20 cellular contexts compared by ENCODE assay signal in the genomic region with DNA sequence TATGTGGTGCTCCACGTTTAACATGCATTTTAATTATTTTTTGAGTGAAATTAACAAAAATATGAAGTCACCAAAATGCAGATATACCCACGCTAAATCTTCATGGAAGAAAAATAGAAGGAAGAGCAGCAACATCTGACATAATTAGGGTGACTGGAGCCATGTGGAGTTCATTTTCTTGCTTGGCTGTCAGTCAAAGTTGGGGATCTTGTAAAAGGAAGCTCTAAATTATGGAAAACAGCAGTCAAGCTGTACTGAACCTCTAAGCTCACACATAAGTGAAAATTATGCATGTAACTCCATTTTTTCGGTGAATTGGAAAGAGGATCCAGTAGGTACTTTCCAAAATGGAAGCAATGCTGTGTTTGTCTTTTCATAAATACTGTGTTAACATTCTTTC. TPM values are rescaled to one million over a fixed set of nuclear protein-coding genes. Genes with fewer than 3 reads are reported as not detected.
"Had no signal": no experiment of that assay in that cellular context is flagged by ENCODE, and none has a peak within 500 bp of the region (broad histone marks: within the 10 kb centered on the region; RNA-seq: fewer than 3 reads in every experiment).

No MANE protein-coding gene starts in this region.

- DNase-seq: activated CD4-positive, alpha-beta T cell treated with anti-CD3 and anti-CD28 coated beads, Interleukin-2, amount 10 ng/mL, durations not matched to agents 24 days and 14 days; activated CD8-positive, alpha-beta T cell treated with anti-CD3 and anti-CD28 coated beads, Interleukin-2, amount 10 ng/mL, durations not matched to agents 7 days and 5 days; activated effector memory CD4-positive, alpha-beta T cell treated with Interleukin-2 at 50 U/mL for 16 hours; activated naive CD4-positive, alpha-beta T cell treated with anti-CD3 and anti-CD28 coated beads, Interleukin-2, amount 10 ng/mL, durations not matched to agents 7 days and 5 days; activated naive CD8-positive, alpha-beta T cell treated with anti-CD3 and anti-CD28 coated beads, Interleukin-2, amount 50 U/mL, for 24 hours; activated T-cell treated with anti-CD3 and anti-CD28 coated beads, Interleukin-2, amount 50 U/mL, for 4 hours; aorta; effector CD4-positive, alpha-beta T cell; immature natural killer cell; kidney glomerular epithelial cell; left ventricle myocardium inferior; mucosa of descending colon; naive B cell; stimulated activated CD4-positive, alpha-beta T cell treated with anti-CD3 and anti-CD28 coated beads, Interleukin-4, amount 100 ng/mL, for 24 hours; stomach; trophoblast cell had no signal

- H3K4me2 ChIP-seq: smooth muscle cell had no signal

- H2AFZ ChIP-seq: parathyroid adenoma had no signal

- H3K9me3 ChIP-seq: left ventricle myocardium inferior, mucosa of descending colon, neutrophil, stomach had no signal

- H3K27ac Mint-ChIP-seq: activated CD4-positive, alpha-beta T cell treated with anti-CD3 and anti-CD28 coated beads, Interleukin-2, amount 10 ng/mL, durations not matched to agents 24 days and 14 days; activated CD8-positive, alpha-beta T cell treated with anti-CD3 and anti-CD28 coated beads, Interleukin-2, amount 10 ng/mL, durations not matched to agents 7 days and 5 days; activated naive CD4-positive, alpha-beta T cell treated with anti-CD3 and anti-CD28 coated beads, Interleukin-2, amount 10 ng/mL, durations not matched to agents 7 days and 5 days; activated naive CD8-positive, alpha-beta T cell treated with anti-CD3 and anti-CD28 coated beads, Interleukin-2, amount 50 U/mL, for 24 hours; immature natural killer cell; naive B cell; stimulated activated effector memory CD8-positive, alpha-beta T cell treated with anti-CD3 and anti-CD28 coated beads, Interleukin-12 subunit alpha, Interleukin-12 subunit beta, amount 100 ng/mL, for 72 hours had no signal

- H3K4me1 Mint-ChIP-seq: activated CD4-positive, alpha-beta T cell treated with anti-CD3 and anti-CD28 coated beads, Interleukin-2, amount 10 ng/mL, durations not matched to agents 24 days and 14 days; activated naive CD4-positive, alpha-beta T cell treated with anti-CD3 and anti-CD28 coated beads, Interleukin-2, amount 10 ng/mL, durations not matched to agents 7 days and 5 days; activated naive CD8-positive, alpha-beta T cell treated with anti-CD3 and anti-CD28 coated beads, Interleukin-2, amount 50 U/mL, for 24 hours; immature natural killer cell; naive B cell; stimulated activated effector memory CD8-positive, alpha-beta T cell treated with anti-CD3 and anti-CD28 coated beads, Interleukin-12 subunit alpha, Interleukin-12 subunit beta, amount 100 ng/mL, for 72 hours had no signal

- H3K27ac ChIP-seq: left ventricle myocardium inferior, neutrophil, parathyroid adenoma, stomach had no signal

- H3K4me3 ChIP-seq: left ventricle myocardium inferior, mucosa of descending colon, smooth muscle cell, stomach had no signal

- H3K79me2 ChIP-seq: parathyroid adenoma had no signal

- H3K9me3 Mint-ChIP-seq: activated CD4-positive, alpha-beta T cell treated with anti-CD3 and anti-CD28 coated beads, Interleukin-2, amount 10 ng/mL, durations not matched to agents 24 days and 14 days; activated naive CD4-positive, alpha-beta T cell treated with anti-CD3 and anti-CD28 coated beads, Interleukin-2, amount 10 ng/mL, durations not matched to agents 7 days and 5 days had no signal

- H3K27me3 Mint-ChIP-seq: activated naive CD4-positive, alpha-beta T cell treated with anti-CD3 and anti-CD28 coated beads, Interleukin-2, amount 10 ng/mL, durations not matched to agents 7 days and 5 days had no signal

- H3K36me3 ChIP-seq: left ventricle myocardium inferior, neutrophil, stomach had no signal

- H3K36me3 Mint-ChIP-seq: activated naive CD4-positive, alpha-beta T cell treated with anti-CD3 and anti-CD28 coated beads, Interleukin-2, amount 10 ng/mL, durations not matched to agents 7 days and 5 days; naive B cell; stimulated activated effector memory CD8-positive, alpha-beta T cell treated with anti-CD3 and anti-CD28 coated beads, Interleukin-12 subunit alpha, Interleukin-12 subunit beta, amount 100 ng/mL, for 72 hours had no signal

- H3K9ac ChIP-seq: parathyroid adenoma had no signal

- H3K27me3 ChIP-seq: neutrophil, stomach had no signal

- H3K4me3 Mint-ChIP-seq: activated CD4-positive, alpha-beta T cell treated with anti-CD3 and anti-CD28 coated beads, Interleukin-2, amount 10 ng/mL, durations not matched to agents 24 days and 14 days; activated CD8-positive, alpha-beta T cell treated with anti-CD3 and anti-CD28 coated beads, Interleukin-2, amount 10 ng/mL, durations not matched to agents 7 days and 5 days; activated naive CD4-positive, alpha-beta T cell treated with anti-CD3 and anti-CD28 coated beads, Interleukin-2, amount 10 ng/mL, durations not matched to agents 7 days and 5 days; activated naive CD8-positive, alpha-beta T cell treated with anti-CD3 and anti-CD28 coated beads, Interleukin-2, amount 50 U/mL, for 24 hours; activated T-cell treated with anti-CD3 and anti-CD28 coated beads, Interleukin-2, amount 50 U/mL, for 4 hours; immature natural killer cell; naive B cell; stimulated activated effector memory CD8-positive, alpha-beta T cell treated with anti-CD3 and anti-CD28 coated beads, Interleukin-12 subunit alpha, Interleukin-12 subunit beta, amount 100 ng/mL, for 72 hours had no signal

- H3K4me1 ChIP-seq: left ventricle myocardium inferior had no signal

RNA-seq across cellular contexts. Expression of gene PDGFC, which starts 9.7 kb away (rescaled TPM):
- total RNA-seq: activated CD4-positive, alpha-beta T cell treated with anti-CD3 and anti-CD28 coated beads, Interleukin-2, amount 10 ng/mL, durations not matched to agents 24 days and 14 days; activated CD8-positive, alpha-beta T cell treated with anti-CD3 and anti-CD28 coated beads, Interleukin-2, amount 10 ng/mL, durations not matched to agents 7 days and 5 days had no signal
